In the genomic region with DNA sequence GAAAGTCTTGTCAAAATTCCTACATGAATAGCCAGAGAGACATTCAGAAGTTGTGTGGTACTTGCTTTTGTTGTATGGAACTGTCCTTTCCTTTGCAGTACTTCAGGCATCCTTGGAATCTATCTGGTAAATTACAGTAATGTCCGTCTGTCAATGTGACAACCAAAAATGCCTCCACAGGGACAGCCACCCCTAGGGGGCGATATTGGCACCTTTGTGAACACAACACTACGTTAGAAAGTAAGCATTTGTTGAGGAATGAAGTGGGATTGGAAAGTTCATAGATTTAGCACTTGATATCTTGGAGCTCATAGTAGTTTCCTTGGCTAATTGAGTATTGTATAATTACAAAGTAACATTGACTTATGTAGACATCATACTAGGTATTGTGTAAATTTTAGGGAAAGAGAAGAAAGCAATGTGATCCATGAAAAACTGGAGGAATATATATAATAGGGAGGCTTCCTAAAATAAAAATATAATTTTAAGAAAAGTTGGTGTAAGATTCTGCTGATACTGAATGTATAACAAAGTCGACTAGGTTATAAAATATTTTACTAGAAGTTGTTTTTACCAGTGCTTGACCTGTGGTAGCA, we compare ENCODE assay signal across 9 cellular contexts. TPM values are rescaled to one million over a fixed set of nuclear protein-coding genes. Genes with fewer than 3 reads are reported as not detected.
DNase-seq lines count a peak whose midpoint lies in the region; ATAC-seq and TF ChIP-seq lines count a peak whose summit lies in the region.
"Had no signal": no experiment of that assay in that cellular context is flagged by ENCODE, and none has a peak within 500 bp of the region (broad histone marks: within the 10 kb centered on the region; RNA-seq: fewer than 3 reads in every experiment).

No MANE protein-coding gene starts in this region.

- POLR2A ChIA-PET in OCI-LY7 (lab: Charles Lee) = interaction anchor here (0.6 kb wide), 3 partner anchors 62 to 1086 kb away, joined by 3 to 4 read pairs (median 3); no protein-coding TSS in a partner anchor

- no peak overlapping the region for H4K8ac ChIP-seq in H9 (replicated peaks; ENCODE audit: insufficient read length, low read depth, low read length)

- no peak overlapping the region for H2AK5ac ChIP-seq in H9 (ENCODE audit: insufficient read length, low read length)

- H2AFZ ChIP-seq in H9 (ENCODE audit: low read length) (no peak overlapping the region), OCI-LY7 (ENCODE audit: low read length) (no peak overlapping the region)

- H3K9me3 ChIP-seq in H9 (ENCODE audit: control insufficient read depth, low read depth, low read length) (no peaks in the 10 kb centered on the region), OCI-LY7 (ENCODE audit: low read length) (peaks cover 14% of the 10 kb centered on the region), heart right ventricle (peaks cover 0 to 3% (median 0%) of the 10 kb centered on the region in 11 donors), spleen (no peaks in the 10 kb centered on the region)

- H3K4me3 Mint-ChIP-seq in H9 = no peak overlapping the region
- no peak overlapping the region for H3K4me3 Mint-ChIP-seq in activated T-cell treated with anti-CD3 and anti-CD28 coated beads, Interleukin-2, amount 50 U/mL, for 72 hours

- no TSS peak for BruUV-seq in OCI-LY7 (replicated peaks; lab: Mats Ljungman, UMichigan)

- H2BK20ac ChIP-seq in H9 (ENCODE audit: low read depth, low read length, poor library complexity, severe bottlenecking) = no peak overlapping the region

- WGBS in H9 (ENCODE audit: extremely low coverage, insufficient read length, low lambda C conversion rate) = no CpG with 5 or more reads among the region's 4 CpGs
- 34 to 42% methylated on average over 4 of the region's 4 CpGs for WGBS in heart right ventricle, 2 donors
- 39 to 56% (median 53%) methylated on average over 4 of the region's 4 CpGs for WGBS in spleen, 5 donors

- CTCF ChIA-PET in OCI-LY7 (lab: Charles Lee; ENCODE audit: unreplicated experiment) = no interaction called here

- no peak overlapping the region for H3K14ac ChIP-seq in H9 (ENCODE audit: insufficient read depth, low read length)

- no peak overlapping the region for H4K91ac ChIP-seq in H9 (ENCODE audit: insufficient read length, low read depth, low read length)

- TF ChIP-seq CTCF in H9 (conservative IDR thresholded peaks at IDR 0.05) (peak; percentile 93), OCI-LY7 (conservative IDR thresholded peaks at IDR 0.05; ENCODE audit: low read length) (peak; percentile 99), heart right ventricle (IDR thresholded peaks at IDR 0.05) (peak; percentile 46 to 75 (median 72)), spleen (IDR thresholded peaks at IDR 0.05 in 8 of 11, conservative IDR thresholded peaks at IDR 0.05 in 3 of 11) (peak in 7 of 11 experiments; percentile 29 to 58 (median 54))

- no peaks in the 10 kb centered on the region for H3K4me1 Mint-ChIP-seq in H9
- no peaks in the 10 kb centered on the region for H3K4me1 Mint-ChIP-seq in activated T-cell treated with anti-CD3 and anti-CD28 coated beads, Interleukin-2, amount 50 U/mL, for 72 hours (ENCODE audit: low read depth)

- H3K9me2 ChIP-seq in OCI-LY7 (ENCODE audit: insufficient read depth, low read length) = no peaks in the 10 kb centered on the region

- no peak overlapping the region for H4K5ac ChIP-seq in H9 (ENCODE audit: insufficient read length, low read depth, low read length)

- H3K18ac ChIP-seq in H9 (ENCODE audit: insufficient read length, low read depth, low read length) = no peak overlapping the region

- no peak overlapping the region for H3K9ac ChIP-seq in H9 (ENCODE audit: extremely low read depth, insufficient read length, low read length)

- no peak overlapping the region for H2BK5ac ChIP-seq in H9 (ENCODE audit: insufficient read length, low read length)

- H3K9me3 Mint-ChIP-seq in H9 = peaks cover 0 to 5% of the 10 kb centered on the region in 2 experiments; a peak in 3 of 5 replicates
- no peaks in the 10 kb centered on the region for H3K9me3 Mint-ChIP-seq in activated T-cell treated with anti-CD3 and anti-CD28 coated beads, Interleukin-2, amount 50 U/mL, for 72 hours

- no peak for ATAC-seq in activated T-cell treated with anti-CD3 and anti-CD28 coated beads, Interleukin-2, amount 50 U/mL, for 72 hours (replicated peaks in 1 of 2)
- ATAC-seq in heart right ventricle = no peak
- ATAC-seq in HG02840 (IDR thresholded peaks at IDR 0.05; ENCODE audit: low FRiP score, unreplicated experiment) = no peak

- no peak overlapping the region for H3K27ac Mint-ChIP-seq in H9
- no peak overlapping the region for H3K27ac Mint-ChIP-seq in activated T-cell treated with anti-CD3 and anti-CD28 coated beads, Interleukin-2, amount 50 U/mL, for 72 hours

- H3K36me3 ChIP-seq in OCI-LY7 (ENCODE audit: insufficient read depth, low read length) = peaks cover 22% of the 10 kb centered on the region
- H3K36me3 ChIP-seq in heart right ventricle = no peaks in the 10 kb centered on the region
- H3K36me3 ChIP-seq in spleen = no peaks in the 10 kb centered on the region

- H3K23ac ChIP-seq in H9 (ENCODE audit: insufficient read length, low read depth, low read length) = no peak overlapping the region

- no peak overlapping the region for H3K4ac ChIP-seq in H9 (ENCODE audit: low read depth, low read length)

- H4K20me1 ChIP-seq in H9 (ENCODE audit: control insufficient read depth, insufficient read depth, insufficient read length) = no peaks in the 10 kb centered on the region
- no peaks in the 10 kb centered on the region for H4K20me1 ChIP-seq in OCI-LY7 (ENCODE audit: insufficient read depth, low read length)

- no peak overlapping the region for H3K4me3 ChIP-seq in OCI-LY7 (ENCODE audit: low read depth, low read length, poor library complexity, severe bottlenecking)
- no peak overlapping the region for H3K4me3 ChIP-seq in heart right ventricle
- H3K4me3 ChIP-seq in spleen = no peak overlapping the region

- peak; percentile 39 for DNase-seq in NCI-H748 (lab: John Stamatoyannopoulos, UW; ENCODE audit: unreplicated experiment)
- DNase-seq in NCI-H748 treated with DMSO at 0.1 percent for 48 hours (lab: John Stamatoyannopoulos, UW) = no peak
- DNase-seq in H9 = peak; percentile 78
- peak; percentile 75 for DNase-seq in OCI-LY7 (ENCODE audit: low spot score)
- DNase-seq in activated T-cell treated with anti-CD3 and anti-CD28 coated beads, Interleukin-2, amount 50 U/mL, for 72 hours = peak; percentile 74 to 75
- DNase-seq in heart right ventricle = peak; percentile 57 to 58
- DNase-seq in spleen = peak; percentile 69

- H3K4me1 ChIP-seq in H9 (ENCODE audit: insufficient read depth, low read length) (no peaks in the 10 kb centered on the region), OCI-LY7 (ENCODE audit: insufficient read depth, low read length, poor library complexity, severe bottlenecking) (peaks cover 17% of the 10 kb centered on the region), heart right ventricle (peaks cover 0 to 5% (median 0%) of the 10 kb centered on the region in 9 donors), spleen (no peaks in the 10 kb centered on the region)

- H3K27me3 ChIP-seq in H9 (ENCODE audit: insufficient read depth, low read length) = no peaks in the 10 kb centered on the region
- H3K27me3 ChIP-seq in heart right ventricle = no peaks in the 10 kb centered on the region
- no peaks in the 10 kb centered on the region for H3K27me3 ChIP-seq in spleen (replicated peaks in 1 of 7)

- no peaks in the 10 kb centered on the region for H3K23me2 ChIP-seq in H9 (ENCODE audit: insufficient read length, low read depth, low read length, poor library complexity, severe bottlenecking)

- H3K36me3 Mint-ChIP-seq in H9 (ENCODE audit: insufficient read depth in 1 of 3, low read depth in 3 of 3) = peaks cover 52 to 68% (median 54%) of the 10 kb centered on the region in 3 experiments
- no peaks in the 10 kb centered on the region for H3K36me3 Mint-ChIP-seq in activated T-cell treated with anti-CD3 and anti-CD28 coated beads, Interleukin-2, amount 50 U/mL, for 72 hours (ENCODE audit: insufficient read depth in 2 of 2)

- H2BK120ac ChIP-seq in H9 (ENCODE audit: low read depth, low read length, poor library complexity, severe bottlenecking) = no peak overlapping the region

- intact Hi-C loops in OCI-LY7 (cut with micrococcal nuclease; ENCODE audit: unreplicated experiment) = loop anchor here (5.0 kb wide), 1 partner anchor 92 kb away; no protein-coding TSS in a partner anchor
- intact Hi-C loops in heart right ventricle (cut with DNase I) = loop anchor here in 8 of 10 donors (1.0 to 10.0 kb wide), 4 partner anchors 77 to 92 kb away; no protein-coding TSS in a partner anchor
- intact Hi-C loops in spleen (cut with DNase I; ENCODE audit: low total_unique reads) = no loop called here

- H3K4me2 ChIP-seq in H9 (ENCODE audit: insufficient read depth, insufficient read length, low read length) = no peak overlapping the region
- H3K4me2 ChIP-seq in OCI-LY7 (ENCODE audit: low read length) = no peak overlapping the region

- no peaks in the 10 kb centered on the region for H3K79me1 ChIP-seq in H9 (ENCODE audit: insufficient read depth, low read depth, low read length, poor library complexity, severe bottlenecking)

- no peak overlapping the region for H3K27ac ChIP-seq in H9 (ENCODE audit: insufficient read length, low read depth, low read length)
- H3K27ac ChIP-seq in OCI-LY7 (ENCODE audit: low read depth, low read length, poor library complexity, severe bottlenecking) = no peak overlapping the region
- H3K27ac ChIP-seq in heart right ventricle = no peak overlapping the region
- H3K27ac ChIP-seq in spleen = no peak overlapping the region

- peaks cover 4% of the 10 kb centered on the region; the same call in 1 of the 2 replicates for H3K79me2 ChIP-seq in H9 (ENCODE audit: insufficient read depth, low read length)
- H3K79me2 ChIP-seq in OCI-LY7 (ENCODE audit: insufficient read depth, low read depth, low read length) = no peaks in the 10 kb centered on the region

- no peaks in the 10 kb centered on the region for H3K27me3 Mint-ChIP-seq in H9 (ENCODE audit: low read depth)
- H3K27me3 Mint-ChIP-seq in activated T-cell treated with anti-CD3 and anti-CD28 coated beads, Interleukin-2, amount 50 U/mL, for 72 hours (ENCODE audit: low read depth) = no peaks in the 10 kb centered on the region

- H3T11ph ChIP-seq in H9 (ENCODE audit: low read length) = no peak overlapping the region

- no peak overlapping the region for H3K56ac ChIP-seq in H9 (ENCODE audit: insufficient read length, low read depth, low read length)

- H2BK12ac ChIP-seq in H9 (ENCODE audit: insufficient read length, low read depth, low read length) = no peak overlapping the region

- H2BK15ac ChIP-seq in H9 (ENCODE audit: low read depth, low read length) = no peak overlapping the region

- no peak for TF ChIP-seq POLR2A in spleen (IDR thresholded peaks at IDR 0.05)

RNA-seq across cellular contexts. Expression of a gene that starts 32.7 kb away (rescaled TPM):
- total RNA-seq in H9 (2021) = 64.7 and 65.5 TPM in 2 replicates
- total RNA-seq in OCI-LY7 (2014; rRNA removed; shearing (Covaris generic)) = 4.7 and 5.9 TPM in 2 replicates
- 3.6 and 3.7 TPM in 2 replicates for total RNA-seq in OCI-LY7 (2022)
- under 1 TPM; 0.19 to 0.50 TPM for total RNA-seq in activated T-cell treated with anti-CD3 and anti-CD28 coated beads, Interleukin-2, amount 50 U/mL, for 72 hours
- total RNA-seq in heart right ventricle = under 1 TPM in 4 of 10 donors, not detected in 6; 0.16 to 0.60 (median 0.30) TPM
- polyA plus RNA-seq in heart right ventricle = under 1 TPM in 1 of 2 donors, not detected in 1; 0.03 TPM
- under 1 TPM in 1 of 7 donors, not detected in 6; 0.13 TPM for total RNA-seq in spleen
- polyA plus RNA-seq in spleen = under 1 TPM in 2 of 3 donors, not detected in 1; 0.03 to 0.05 TPM
- total RNA-seq: lower leg skin had no signal
